3 cellular contexts compared by ENCODE assay signal in the genomic region with DNA sequence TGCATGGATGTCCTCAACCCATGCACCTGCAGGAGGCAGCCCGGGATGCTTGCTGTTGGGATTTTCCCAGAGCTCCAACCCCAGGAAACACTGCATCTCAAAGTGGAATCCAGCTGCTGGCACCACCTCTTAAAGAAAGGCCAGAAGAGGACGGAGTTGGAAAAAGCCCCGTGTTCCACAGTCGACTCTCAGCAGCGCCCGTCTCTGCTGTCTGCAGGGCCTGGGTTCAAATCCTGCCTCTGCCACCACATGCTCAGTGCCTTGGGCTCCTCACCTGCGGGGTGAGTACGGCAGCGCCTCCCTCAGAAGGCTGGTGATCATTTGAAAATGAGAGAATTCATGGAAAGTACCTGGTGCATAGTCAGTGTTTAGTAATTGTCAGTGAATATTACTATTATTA.
"Had no signal": no experiment of that assay in that cellular context is flagged by ENCODE, and none has a peak within 500 bp of the region (broad histone marks: within the 10 kb centered on the region; RNA-seq: fewer than 3 reads in every experiment).

No MANE protein-coding gene starts in this region.

- ATAC-seq: GM12878 had no signal

- H3K4me3 ChIP-seq: GM12878 had no signal

- DNase-seq: GDM1, GF-D8 had no signal
